1 cellular context compared by ENCODE assay signal in genomic region chr9:70100362-70100761, GRCh38.
TF ChIP-seq lines count a peak whose summit lies in the region.

No MANE protein-coding gene starts in this region.

TF ChIP-seq in SK-N-SH, 30 proteins besides CTCF, POLR2A, EP300 and RAD21 (continued from another document):
- no peak for TF ChIP-seq REST (IDR thresholded peaks at IDR 0.05; ENCODE audit: low read depth, low read length)
- no peak for TF ChIP-seq FOXJ3 (CRISPR knock-in tag; IDR thresholded peaks at IDR 0.05)
- TF ChIP-seq TCF12 (IDR thresholded peaks at IDR 0.05), result peak; percentile 55
- no peak for TF ChIP-seq SMC3 (IDR thresholded peaks at IDR 0.05; ENCODE audit: low read depth, low read length)
- TF ChIP-seq RXRA (IDR thresholded peaks at IDR 0.05; ENCODE audit: borderline replicate concordance, low read depth), result no peak
- no peak for TF ChIP-seq TAF1 (IDR thresholded peaks at IDR 0.05; ENCODE audit: borderline replicate concordance, low read depth, low read length)
- TF ChIP-seq FOXM1 (IDR thresholded peaks at IDR 0.05; ENCODE audit: low read depth), result no peak
- TF ChIP-seq NRF1 (IDR thresholded peaks at IDR 0.05; ENCODE audit: low read depth, low read length), result no peak
- no peak for TF ChIP-seq SIN3A (IDR thresholded peaks at IDR 0.05; ENCODE audit: borderline replicate concordance, low read depth, low read length)
